Comparison of ENCODE assay signal across 25 cellular contexts in the genomic region with DNA sequence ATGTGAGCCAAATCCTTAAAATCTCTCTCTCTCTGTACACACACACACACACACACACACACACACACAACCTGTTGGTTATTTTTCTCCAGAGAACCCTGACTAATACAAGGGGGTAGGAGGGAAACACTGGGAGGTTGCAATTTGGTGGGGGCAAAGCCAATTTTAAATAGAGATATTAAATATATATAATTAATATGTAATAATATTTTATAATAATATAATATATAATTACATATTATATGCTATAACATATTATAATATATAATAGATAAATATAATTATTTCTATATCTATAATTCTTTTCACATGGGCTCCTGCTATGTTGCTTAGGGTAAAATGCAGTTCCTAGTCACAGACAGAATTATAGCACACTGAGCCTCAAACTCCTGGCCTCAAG.
DNase-seq lines count a peak whose midpoint lies in the region; ATAC-seq and TF ChIP-seq lines count a peak whose summit lies in the region.
"Had no signal": no experiment of that assay in that cellular context is flagged by ENCODE, and none has a peak within 500 bp of the region (broad histone marks: within the 10 kb centered on the region; RNA-seq: fewer than 3 reads in every experiment).

No MANE protein-coding gene starts in this region.

- peaks cover 4% of the 10 kb centered on the region; the same call in 1 of the 2 replicates for H3K9me3 Mint-ChIP-seq in WTC11
- H3K9me3 Mint-ChIP-seq: CD14-positive monocyte had no signal

- H3K4me3 Mint-ChIP-seq in WTC11 = no peak overlapping the region
- H3K4me3 Mint-ChIP-seq: B cell; CD14-positive monocyte; CD4-positive, alpha-beta memory T cell; CD4-positive, alpha-beta T cell; CD4-positive, CD25-positive, alpha-beta regulatory T cell; CD8-positive, alpha-beta memory T cell; CD8-positive, alpha-beta T cell had no signal

- H3K27me3 Mint-ChIP-seq in WTC11 (ENCODE audit: low read depth) = no peaks in the 10 kb centered on the region
- H3K27me3 Mint-ChIP-seq: B cell; CD4-positive, alpha-beta memory T cell; CD4-positive, alpha-beta T cell; CD4-positive, CD25-positive, alpha-beta regulatory T cell; CD8-positive, alpha-beta memory T cell had no signal

- POLR2A ChIA-PET in WTC11 (lab: Charles Lee) = no interaction called here

- H3K36me3 Mint-ChIP-seq in WTC11 = no peaks in the 10 kb centered on the region
- H3K36me3 Mint-ChIP-seq: CD14-positive monocyte; CD4-positive, alpha-beta memory T cell; CD4-positive, CD25-positive, alpha-beta regulatory T cell; CD8-positive, alpha-beta memory T cell; CD8-positive, alpha-beta T cell had no signal

- CTCF ChIA-PET in WTC11 (lab: Charles Lee) = no interaction called here

- no peak overlapping the region for H3K27ac Mint-ChIP-seq in WTC11
- H3K27ac Mint-ChIP-seq: B cell; CD14-positive monocyte; CD4-positive, alpha-beta memory T cell; CD4-positive, alpha-beta T cell; CD4-positive, CD25-positive, alpha-beta regulatory T cell; CD8-positive, alpha-beta memory T cell; CD8-positive, alpha-beta T cell had no signal

- no peak for TF ChIP-seq CTCF in WTC11 (IDR thresholded peaks at IDR 0.05)

- no peaks in the 10 kb centered on the region for H3K4me1 Mint-ChIP-seq in WTC11
- H3K4me1 Mint-ChIP-seq: B cell; CD14-positive monocyte; CD4-positive, alpha-beta memory T cell; CD4-positive, CD25-positive, alpha-beta regulatory T cell; CD8-positive, alpha-beta memory T cell had no signal

- no peak for ATAC-seq in WTC11
- ATAC-seq: A549; CD8-positive, alpha-beta T cell had no signal

- no peak for DNase-seq in WTC11 (ENCODE audit: low spot score)
- DNase-seq in stimulated activated CD4-positive, alpha-beta T cell treated with anti-CD3 and anti-CD28 coated beads, Interleukin-15, amount 100 ng/mL, for 24 hours = no peak
- DNase-seq: 8988T; ACHN; AML-193; BE2C; C1 segment of cervical spinal cord; Caco-2; Calu3; CD4-positive, alpha-beta memory T cell; CD4-positive, alpha-beta T cell; CD4-positive, CD25-positive, alpha-beta regulatory T cell; CD8-positive, alpha-beta memory T cell; CD8-positive, alpha-beta T cell; COR-L47; DMS 273 treated with DMSO at 0.1 percent for 48 hours; DMS153; DMS53; DMS79; DMS79 treated with DMSO at 0.1 percent for 48 hours; DND-41; EL had no signal

TF ChIP-seq in WTC11, 78 proteins besides CTCF, POLR2A, EP300 and RAD21:
- TF ChIP-seq ZNF138 (CRISPR knock-in tag; conservative IDR thresholded peaks at IDR 0.05) (no peak), HMGA2 (CRISPR knock-in tag; IDR thresholded peaks at IDR 0.05) (peak; percentile 91; the same call in 1 of the 2 replicates)
